Comparison of ENCODE assay signal across 1 cellular context in the genomic region with DNA sequence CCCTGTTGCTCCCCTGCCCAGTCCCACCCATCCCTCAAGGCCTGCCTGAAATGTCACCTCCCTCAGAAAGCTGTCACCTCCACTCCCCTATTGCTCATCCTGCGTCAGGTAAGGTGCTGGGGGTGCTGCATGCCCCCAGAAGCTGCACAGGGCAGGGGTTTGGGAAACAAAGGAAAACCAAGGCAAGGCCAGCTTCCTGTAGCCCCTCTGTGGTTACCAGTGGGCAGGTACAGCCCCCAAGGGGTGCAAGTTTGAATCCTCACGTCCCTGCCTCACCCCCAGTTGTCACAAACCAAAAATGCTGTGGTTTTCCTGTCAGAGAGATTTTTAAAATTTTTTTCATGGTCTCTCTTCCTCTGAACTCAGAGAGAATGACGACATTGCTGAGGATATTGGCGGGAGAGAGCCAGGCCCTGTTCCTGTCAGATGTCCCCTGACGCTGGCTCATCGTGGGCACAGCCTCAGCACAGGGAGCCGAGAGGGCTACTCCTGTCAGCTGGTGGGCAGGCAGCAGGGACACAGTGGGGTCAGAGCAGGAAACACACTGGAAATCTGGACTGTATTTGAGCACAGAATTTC.
TF ChIP-seq lines count a peak whose summit lies in the region.

No MANE protein-coding gene starts in this region.

TF ChIP-seq in GM23338, 12 proteins besides CTCF, POLR2A, EP300 and RAD21 (continued from another document):
- TF ChIP-seq, protein P1, sequence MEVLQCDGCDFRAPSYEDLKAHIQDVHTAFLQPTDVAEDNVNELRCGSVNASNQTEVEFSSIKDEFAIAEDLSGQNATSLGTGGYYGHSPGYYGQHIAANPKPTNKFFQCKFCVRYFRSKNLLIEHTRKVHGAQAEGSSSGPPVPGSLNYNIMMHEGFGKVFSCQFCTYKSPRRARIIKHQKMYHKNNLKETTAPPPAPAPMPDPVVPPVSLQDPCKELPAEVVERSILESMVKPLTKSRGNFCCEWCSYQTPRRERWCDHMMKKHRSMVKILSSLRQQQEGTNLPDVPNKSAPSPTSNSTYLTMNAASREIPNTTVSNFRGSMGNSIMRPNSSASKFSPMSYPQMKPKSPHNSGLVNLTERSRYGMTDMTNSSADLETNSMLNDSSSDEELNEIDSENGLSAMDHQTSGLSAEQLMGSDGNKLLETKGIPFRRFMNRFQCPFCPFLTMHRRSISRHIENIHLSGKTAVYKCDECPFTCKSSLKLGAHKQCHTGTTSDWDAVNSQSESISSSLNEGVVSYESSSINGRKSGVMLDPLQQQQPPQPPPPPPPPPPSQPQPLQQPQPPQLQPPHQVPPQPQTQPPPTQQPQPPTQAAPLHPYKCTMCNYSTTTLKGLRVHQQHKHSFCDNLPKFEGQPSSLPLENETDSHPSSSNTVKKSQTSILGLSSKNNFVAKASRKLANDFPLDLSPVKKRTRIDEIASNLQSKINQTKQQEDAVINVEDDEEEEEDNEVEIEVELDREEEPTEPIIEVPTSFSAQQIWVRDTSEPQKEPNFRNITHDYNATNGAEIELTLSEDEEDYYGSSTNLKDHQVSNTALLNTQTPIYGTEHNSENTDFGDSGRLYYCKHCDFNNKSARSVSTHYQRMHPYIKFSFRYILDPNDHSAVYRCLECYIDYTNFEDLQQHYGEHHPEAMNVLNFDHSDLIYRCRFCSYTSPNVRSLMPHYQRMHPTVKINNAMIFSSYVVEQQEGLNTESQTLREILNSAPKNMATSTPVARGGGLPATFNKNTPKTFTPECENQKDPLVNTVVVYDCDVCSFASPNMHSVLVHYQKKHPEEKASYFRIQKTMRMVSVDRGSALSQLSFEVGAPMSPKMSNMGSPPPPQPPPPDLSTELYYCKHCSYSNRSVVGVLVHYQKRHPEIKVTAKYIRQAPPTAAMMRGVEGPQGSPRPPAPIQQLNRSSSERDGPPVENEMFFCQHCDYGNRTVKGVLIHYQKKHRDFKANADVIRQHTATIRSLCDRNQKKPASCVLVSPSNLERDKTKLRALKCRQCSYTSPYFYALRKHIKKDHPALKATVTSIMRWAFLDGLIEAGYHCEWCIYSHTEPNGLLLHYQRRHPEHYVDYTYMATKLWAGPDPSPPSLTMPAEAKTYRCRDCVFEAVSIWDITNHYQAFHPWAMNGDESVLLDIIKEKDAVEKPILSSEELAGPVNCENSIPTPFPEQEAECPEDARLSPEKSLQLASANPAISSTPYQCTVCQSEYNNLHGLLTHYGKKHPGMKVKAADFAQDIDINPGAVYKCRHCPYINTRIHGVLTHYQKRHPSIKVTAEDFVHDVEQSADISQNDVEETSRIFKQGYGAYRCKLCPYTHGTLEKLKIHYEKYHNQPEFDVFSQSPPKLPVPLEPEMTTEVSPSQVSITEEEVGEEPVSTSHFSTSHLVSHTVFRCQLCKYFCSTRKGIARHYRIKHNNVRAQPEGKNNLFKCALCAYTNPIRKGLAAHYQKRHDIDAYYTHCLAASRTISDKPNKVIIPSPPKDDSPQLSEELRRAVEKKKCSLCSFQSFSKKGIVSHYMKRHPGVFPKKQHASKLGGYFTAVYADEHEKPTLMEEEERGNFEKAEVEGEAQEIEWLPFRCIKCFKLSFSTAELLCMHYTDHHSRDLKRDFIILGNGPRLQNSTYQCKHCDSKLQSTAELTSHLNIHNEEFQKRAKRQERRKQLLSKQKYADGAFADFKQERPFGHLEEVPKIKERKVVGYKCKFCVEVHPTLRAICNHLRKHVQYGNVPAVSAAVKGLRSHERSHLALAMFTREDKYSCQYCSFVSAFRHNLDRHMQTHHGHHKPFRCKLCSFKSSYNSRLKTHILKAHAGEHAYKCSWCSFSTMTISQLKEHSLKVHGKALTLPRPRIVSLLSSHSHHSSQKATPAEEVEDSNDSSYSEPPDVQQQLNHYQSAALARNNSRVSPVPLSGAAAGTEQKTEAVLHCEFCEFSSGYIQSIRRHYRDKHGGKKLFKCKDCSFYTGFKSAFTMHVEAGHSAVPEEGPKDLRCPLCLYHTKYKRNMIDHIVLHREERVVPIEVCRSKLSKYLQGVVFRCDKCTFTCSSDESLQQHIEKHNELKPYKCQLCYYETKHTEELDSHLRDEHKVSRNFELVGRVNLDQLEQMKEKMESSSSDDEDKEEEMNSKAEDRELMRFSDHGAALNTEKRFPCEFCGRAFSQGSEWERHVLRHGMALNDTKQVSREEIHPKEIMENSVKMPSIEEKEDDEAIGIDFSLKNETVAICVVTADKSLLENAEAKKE (CRISPR knock-in tag; IDR thresholded peaks at IDR 0.05) = no peak
